Comparison of ENCODE assay signal across 8 cellular contexts in the genomic region with DNA sequence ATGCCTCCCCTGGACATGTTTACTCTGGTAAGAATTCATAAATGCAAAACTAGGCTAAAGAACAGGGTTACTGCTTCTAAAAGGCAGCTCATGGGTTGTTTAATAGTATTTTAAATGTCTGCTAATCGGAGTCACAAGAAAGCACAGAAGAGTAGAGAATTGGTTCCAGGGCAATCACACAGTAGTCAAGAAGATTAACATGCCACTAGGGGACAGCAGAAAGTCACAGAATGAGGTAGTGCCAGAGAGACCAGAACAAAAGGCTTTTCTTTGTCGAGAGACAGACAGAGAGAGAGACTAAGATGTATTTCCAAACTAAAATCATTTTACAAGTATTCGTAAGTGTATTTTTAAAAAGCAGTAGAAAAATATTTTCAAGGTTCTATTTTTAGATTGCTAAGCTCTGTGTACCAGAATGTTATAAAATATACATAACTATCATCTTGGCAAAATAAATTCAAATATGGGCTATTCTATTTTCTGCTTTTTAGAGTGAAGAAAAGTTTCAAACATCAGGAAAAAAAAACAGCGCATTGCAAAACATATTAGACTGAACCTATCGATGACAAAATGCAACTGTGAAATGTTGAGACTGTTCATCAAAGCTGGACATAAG.
DNase-seq lines count a peak whose midpoint lies in the region; ATAC-seq, FAIRE-seq and TF ChIP-seq lines count a peak whose summit lies in the region.

No MANE protein-coding gene starts in this region.

- H3K9me3 ChIP-seq in GM12878 (replicated peaks; ENCODE audit: control insufficient read depth, insufficient read depth, low read length) = no peaks in the 10 kb centered on the region

- CTCF ChIA-PET in Calu3 (lab: Charles Lee) = no interaction called here
- CTCF ChIA-PET in GM12878 (lab: Yijun Ruan, JAX) = interaction anchor here (0.5 to 3.2 kb wide), 35 partner anchors 9 to 1390 kb away, joined by 3 to 23 read pairs (median 4); no protein-coding TSS in a partner anchor

- peak overlapping the region; percentile 9; the same call in 1 of the 2 replicates for H2AFZ ChIP-seq in GM12878 (ENCODE audit: control insufficient read depth, low read depth, low read length)

- no peaks in the 10 kb centered on the region for H3K36me3 ChIP-seq in GM12878 (ENCODE audit: control insufficient read depth in 2 of 2, insufficient read depth in 2 of 2, low read length in 1 of 2)

- TF ChIP-seq RAD21 in GM12878 (IDR thresholded peaks at IDR 0.05; ENCODE audit: insufficient read depth, low read depth, low read length) = peak; percentile 96

- intact Hi-C loops in Calu3 (cut with micrococcal nuclease; ENCODE audit: unreplicated experiment) (loop anchor here (5.0 to 10.0 kb wide), 4 partner anchors 84 to 746 kb away; no protein-coding TSS in a partner anchor), GM12878 (cut with micrococcal nuclease; ENCODE audit: unreplicated experiment) (loop anchor here (2.0 to 10.0 kb wide), 6 partner anchors 311 to 986 kb away; no protein-coding TSS in a partner anchor), lower leg skin (cut with DNase I; ENCODE audit: low total_unique reads) (loop anchor here (10.0 kb wide), 2 partner anchors 384 to 634 kb away; no protein-coding TSS in a partner anchor)

- peak; percentile 91 for FAIRE-seq in GM12878 (lab: Jason Lieb, UNC)

- H3K4me3 ChIP-seq in GM12878 (no peak overlapping the region), lower leg skin (ENCODE audit: low read depth, poor library complexity, severe bottlenecking) (no peak overlapping the region)

- TF ChIP-seq EP300 in GM12878 (IDR thresholded peaks at IDR 0.05; ENCODE audit: borderline replicate concordance in 1 of 2, control insufficient read depth in 1 of 2, low read depth in 2 of 2, low read length in 2 of 2) = no peak

- H3K27me3 ChIP-seq in GM12878 (replicated peaks in 1 of 2; ENCODE audit: control insufficient read depth in 2 of 2, insufficient read depth in 2 of 2, low read length in 1 of 2) = no peaks in the 10 kb centered on the region

- RAD21 ChIA-PET in GM12878 (lab: Charles Lee; ENCODE audit: unreplicated experiment) = interaction anchor here (0.7 to 2.4 kb wide), 8 partner anchors 9 to 604 kb away, joined by 3 to 9 read pairs (median 3); no protein-coding TSS in a partner anchor

- peaks cover 19% of the 10 kb centered on the region for H3K4me1 Mint-ChIP-seq in Calu3 (ENCODE audit: low read depth, unreplicated experiment)
- no peaks in the 10 kb centered on the region for H3K4me1 Mint-ChIP-seq in stimulated activated memory B cell treated with anti-CD40 and anti-IgM and Interleukin-4, amounts not matched to agents 10 μg/mL and 1 μg/mL and 100 μg/mL, for 72 hours

- H3K79me2 ChIP-seq in GM12878 (ENCODE audit: control insufficient read depth, insufficient read depth, low read length) = no peaks in the 10 kb centered on the region

- 40% methylated on average over 5 of the region's 5 CpGs for WGBS in GM12878 (ENCODE audit: insufficient coverage, insufficient replicate concordance, low lambda C conversion rate, missing lambda C conversion rate)
- WGBS in lower leg skin, 2 donors = 29 to 32% methylated on average over 5 of the region's 5 CpGs

- POLR2A ChIA-PET in GM12878 (lab: Charles Lee) = no interaction called here

- peak; percentile 7 for DNase-seq in Calu3
- peak; percentile 46 for DNase-seq in NCI-H748 treated with DMSO at 0.1 percent for 48 hours (lab: John Stamatoyannopoulos, UW)
- peak; percentile 19 for DNase-seq in GM12878 (ENCODE audit: low read depth, low spot score)
- peak; percentile 46 for DNase-seq in iPS DF 4.7 (ENCODE audit: extremely low read depth, low spot score)
- DNase-seq in lower leg skin (ENCODE audit: low spot score in 2 of 2) = no peak

- no peak overlapping the region for H3K27ac ChIP-seq in GM12878 (ENCODE audit: control insufficient read depth, insufficient read depth)

- peaks cover 5% of the 10 kb centered on the region for H3K36me3 Mint-ChIP-seq in Calu3 (ENCODE audit: insufficient read depth, unreplicated experiment)
- no peaks in the 10 kb centered on the region for H3K36me3 Mint-ChIP-seq in stimulated activated memory B cell treated with anti-CD40 and anti-IgM and Interleukin-4, amounts not matched to agents 10 μg/mL and 1 μg/mL and 100 μg/mL, for 72 hours

- no TSS peak for BruUV-seq in Calu3 (replicated peaks; lab: Mats Ljungman, UMichigan)
- no TSS peak for BruUV-seq in GM12878 (replicated peaks; lab: Mats Ljungman, UMichigan)

- no peaks in the 10 kb centered on the region for H3K4me1 ChIP-seq in GM12878 (ENCODE audit: control insufficient read depth, insufficient read depth, low read length)

- peak; percentile 89 for ATAC-seq in GM19372 (IDR thresholded peaks at IDR 0.05; ENCODE audit: low read depth, unreplicated experiment)
- peak; percentile 72 for ATAC-seq in HG03571 (IDR thresholded peaks at IDR 0.05; ENCODE audit: unreplicated experiment)
- ATAC-seq in GM12878 = peak; percentile 99
- peak; percentile 73 for ATAC-seq in stimulated activated memory B cell treated with anti-CD40 and anti-IgM and Interleukin-4, amounts not matched to agents 10 μg/mL and 1 μg/mL and 100 μg/mL, for 72 hours

- H3K9me3 Mint-ChIP-seq in Calu3 (ENCODE audit: low read depth, unreplicated experiment) = no peaks in the 10 kb centered on the region
- H3K9me3 Mint-ChIP-seq in stimulated activated memory B cell treated with anti-CD40 and anti-IgM and Interleukin-4, amounts not matched to agents 10 μg/mL and 1 μg/mL and 100 μg/mL, for 72 hours = no peaks in the 10 kb centered on the region

- no peaks in the 10 kb centered on the region for H4K20me1 ChIP-seq in GM12878 (ENCODE audit: control insufficient read depth, insufficient read depth)

- no peak for TF ChIP-seq CTCF in Calu3 (IDR thresholded peaks at IDR 0.05; ENCODE audit: unreplicated experiment)
- TF ChIP-seq CTCF in GM12878 (IDR thresholded peaks at IDR 0.05 in 2 of 3, conservative IDR thresholded peaks at IDR 0.05 in 1 of 3; ENCODE audit: control insufficient read depth in 2 of 3, extremely low read depth in 1 of 3, insufficient read depth in 1 of 3, low read depth in 3 of 3, low read length in 3 of 3) = peak; percentile 84 to 95 (median 88)
- no peak for TF ChIP-seq CTCF in lower leg skin (IDR thresholded peaks at IDR 0.05)

- in situ Hi-C loops in GM12878 (cut with MboI) = loop anchor here (25.0 kb wide), 1 partner anchor 1386 kb away; no protein-coding TSS in a partner anchor

- SMC1A ChIA-PET in GM12878 (lab: Charles Lee; ENCODE audit: uncharacterized antibody, unreplicated experiment) = interaction anchor here (0.7 to 3.6 kb wide), 21 partner anchors 9 to 1408 kb away, joined by 3 to 19 read pairs (median 5); no protein-coding TSS in a partner anchor

- H3K9ac ChIP-seq in GM12878 (ENCODE audit: control insufficient read depth, insufficient read depth, low read length) = no peak overlapping the region

- H3K4me3 Mint-ChIP-seq in Calu3 (ENCODE audit: low read depth, unreplicated experiment) = no peak overlapping the region
- no peak overlapping the region for H3K4me3 Mint-ChIP-seq in stimulated activated memory B cell treated with anti-CD40 and anti-IgM and Interleukin-4, amounts not matched to agents 10 μg/mL and 1 μg/mL and 100 μg/mL, for 72 hours

- H3K4me2 ChIP-seq in GM12878 (ENCODE audit: control insufficient read depth, insufficient read depth) = no peak overlapping the region

- no peaks in the 10 kb centered on the region for H3K27me3 Mint-ChIP-seq in Calu3 (ENCODE audit: unreplicated experiment)
- H3K27me3 Mint-ChIP-seq in stimulated activated memory B cell treated with anti-CD40 and anti-IgM and Interleukin-4, amounts not matched to agents 10 μg/mL and 1 μg/mL and 100 μg/mL, for 72 hours = peaks cover 9% of the 10 kb centered on the region

- no peak overlapping the region for H3K27ac Mint-ChIP-seq in Calu3 (ENCODE audit: unreplicated experiment)
- H3K27ac Mint-ChIP-seq in stimulated activated memory B cell treated with anti-CD40 and anti-IgM and Interleukin-4, amounts not matched to agents 10 μg/mL and 1 μg/mL and 100 μg/mL, for 72 hours = no peak overlapping the region

- TF ChIP-seq POLR2A in GM12878 (IDR thresholded peaks at IDR 0.05; ENCODE audit: low read depth, low read length) (no peak), lower leg skin (IDR thresholded peaks at IDR 0.05) (no peak)

TF ChIP-seq in GM12878, 131 proteins besides CTCF, POLR2A, EP300 and RAD21 (continues in another document):
- TF ChIP-seq SMC3 (IDR thresholded peaks at IDR 0.05; ENCODE audit: borderline replicate concordance, low read length) (peak; percentile 90; the same call in 1 of the 2 replicates), USF2 (IDR thresholded peaks at IDR 0.05; ENCODE audit: borderline replicate concordance, low read depth, low read length) (no peak)

Comparison
In these comparisons a context has a peak if more than half of its experiments do, and no peak if none do; other contexts are left out.
1. DNase-seq: peak in Calu3 (single experiment), NCI-H748 treated with DMSO at 0.1 percent for 48 hours (single experiment), GM12878 (single experiment) and iPS DF 4.7 (single experiment); none in lower leg skin (0 of 2).
2. CTCF ChIP-seq: peak in GM12878 (3 of 3); none in Calu3 (single experiment) and lower leg skin (0 of 3).
3. Peak in every context shown above with its lines, with median percentiles within 50 percentile points of each other: ATAC-seq.